In genomic region chr3:134373942-134374790, GRCh38 we compare ENCODE assay signal across 1 cellular context.
TF ChIP-seq lines count a peak whose summit lies in the region.

Gene AMOTL2 (minus strand): TSS chr3:134374447. CDS start chr3:134371433, 3,014 bp downstream.

TF ChIP-seq in HepG2, 621 proteins besides CTCF, POLR2A, EP300 and RAD21 (continued from another document and continues in another):
- TF ChIP-seq RERE (CRISPR knock-in tag; IDR thresholded peaks at IDR 0.05; ENCODE audit: low read depth): peak; percentile 76; the same call in 1 of the 2 replicates
- no peak for TF ChIP-seq ATRX (CRISPR knock-in tag; IDR thresholded peaks at IDR 0.05; ENCODE audit: borderline replicate concordance)
- TF ChIP-seq ZNF24 (IDR thresholded peaks at IDR 0.05): no peak
- no peak for TF ChIP-seq ZNF589 (CRISPR knock-in tag; conservative IDR thresholded peaks at IDR 0.05)
- TF ChIP-seq ZBTB7A (CRISPR knock-in tag; IDR thresholded peaks at IDR 0.05): peak; percentile 26; the same call in 1 of the 2 replicates
- no peak for TF ChIP-seq ATM (IDR thresholded peaks at IDR 0.05; ENCODE audit: borderline replicate concordance)
- TF ChIP-seq ZNF274 (CRISPR knock-in tag; IDR thresholded peaks at IDR 0.05): 0 out of 2 replicates have a peak, but pooled peaks have one; percentile 47
- no peak; the same call in 1 of the 2 replicates for TF ChIP-seq ZBTB4 (CRISPR knock-in tag; IDR thresholded peaks at IDR 0.05; ENCODE audit: borderline replicate concordance)
- no peak for TF ChIP-seq MZF1 (CRISPR knock-in tag; IDR thresholded peaks at IDR 0.05; ENCODE audit: borderline replicate concordance)
- peak; percentile 61 for TF ChIP-seq MED8 (CRISPR knock-in tag; IDR thresholded peaks at IDR 0.05; ENCODE audit: insufficient replicate concordance)
- no peak for TF ChIP-seq ZNF674 (CRISPR knock-in tag; IDR thresholded peaks at IDR 0.05; ENCODE audit: low read depth)
- TF ChIP-seq ZNF501 (CRISPR knock-in tag; IDR thresholded peaks at IDR 0.05): peak; percentile 41; the same call in 1 of the 2 replicates
- peak; percentile 37; the same call in 1 of the 2 replicates for TF ChIP-seq ZNF639 (CRISPR knock-in tag; conservative IDR thresholded peaks at IDR 0.05)
- peak; percentile 45; the same call in 1 of the 2 replicates for TF ChIP-seq ZBED4 (CRISPR knock-in tag; IDR thresholded peaks at IDR 0.05; ENCODE audit: borderline replicate concordance)
- TF ChIP-seq HIVEP1 (CRISPR knock-in tag; IDR thresholded peaks at IDR 0.05): 0 out of 2 replicates have a peak, but pooled peaks have one; percentile 71
- TF ChIP-seq, protein P1, sequence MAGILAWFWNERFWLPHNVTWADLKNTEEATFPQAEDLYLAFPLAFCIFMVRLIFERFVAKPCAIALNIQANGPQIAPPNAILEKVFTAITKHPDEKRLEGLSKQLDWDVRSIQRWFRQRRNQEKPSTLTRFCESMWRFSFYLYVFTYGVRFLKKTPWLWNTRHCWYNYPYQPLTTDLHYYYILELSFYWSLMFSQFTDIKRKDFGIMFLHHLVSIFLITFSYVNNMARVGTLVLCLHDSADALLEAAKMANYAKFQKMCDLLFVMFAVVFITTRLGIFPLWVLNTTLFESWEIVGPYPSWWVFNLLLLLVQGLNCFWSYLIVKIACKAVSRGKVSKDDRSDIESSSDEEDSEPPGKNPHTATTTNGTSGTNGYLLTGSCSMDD (CRISPR knock-in tag; IDR thresholded peaks at IDR 0.05): no peak
- TF ChIP-seq BCL6 (CRISPR knock-in tag; IDR thresholded peaks at IDR 0.05): peak; percentile 86
- no peak for TF ChIP-seq ZNF430 (CRISPR knock-in tag; IDR thresholded peaks at IDR 0.05)
- peak; percentile 77; the same call in 1 of the 2 replicates for TF ChIP-seq BORCS8-MEF2B (CRISPR knock-in tag; IDR thresholded peaks at IDR 0.05)
- TF ChIP-seq MAF1 (CRISPR knock-in tag; IDR thresholded peaks at IDR 0.05; ENCODE audit: borderline replicate concordance): peak; percentile 75; the same call in 1 of the 2 replicates
- TF ChIP-seq ELF1 (CRISPR knock-in tag; IDR thresholded peaks at IDR 0.05): no peak
- no peak for TF ChIP-seq RNF219 (CRISPR knock-in tag; IDR thresholded peaks at IDR 0.05)
- no peak for TF ChIP-seq ZNF468 (CRISPR knock-in tag; IDR thresholded peaks at IDR 0.05)
- peak; percentile 80 for TF ChIP-seq PHF8 (CRISPR knock-in tag; IDR thresholded peaks at IDR 0.05)
- 0 out of 2 replicates have a peak, but pooled peaks have one; percentile 42 for TF ChIP-seq ZSCAN29 (CRISPR knock-in tag; conservative IDR thresholded peaks at IDR 0.05)
- TF ChIP-seq ZNF326 (CRISPR knock-in tag; IDR thresholded peaks at IDR 0.05; ENCODE audit: borderline replicate concordance): no peak
- TF ChIP-seq AGO2 (optimal IDR thresholded peaks at IDR 0.05; ENCODE audit: low read depth, low read length): no peak
- TF ChIP-seq ZNF83 (CRISPR knock-in tag; IDR thresholded peaks at IDR 0.05; ENCODE audit: borderline replicate concordance): no peak
- peak; percentile 58; the same call in 1 of the 2 replicates for TF ChIP-seq FOXK1 (CRISPR knock-in tag; IDR thresholded peaks at IDR 0.05; ENCODE audit: borderline replicate concordance, low read depth)
- TF ChIP-seq ZFP41 (CRISPR knock-in tag; IDR thresholded peaks at IDR 0.05; ENCODE audit: borderline replicate concordance): no peak
- TF ChIP-seq ZNF432 (CRISPR knock-in tag; IDR thresholded peaks at IDR 0.05; ENCODE audit: borderline replicate concordance): no peak
- no peak for TF ChIP-seq ATF7-NPFF (CRISPR knock-in tag; IDR thresholded peaks at IDR 0.05; ENCODE audit: low read depth)
- no peak for TF ChIP-seq PREB (CRISPR knock-in tag; IDR thresholded peaks at IDR 0.05)
- TF ChIP-seq HNRNPH1 (optimal IDR thresholded peaks at IDR 0.05; ENCODE audit: low read depth, low read length): no peak
- no peak for TF ChIP-seq ZNF282 (IDR thresholded peaks at IDR 0.05; ENCODE audit: partially characterized antibody)
- peak; percentile 29; the same call in 1 of the 2 replicates for TF ChIP-seq JUND (CRISPR knock-in tag; IDR thresholded peaks at IDR 0.05)
- peak; percentile 66 for TF ChIP-seq ZNF574 (CRISPR knock-in tag; IDR thresholded peaks at IDR 0.05)
